11 cellular contexts compared by ENCODE assay signal in the genomic region with DNA sequence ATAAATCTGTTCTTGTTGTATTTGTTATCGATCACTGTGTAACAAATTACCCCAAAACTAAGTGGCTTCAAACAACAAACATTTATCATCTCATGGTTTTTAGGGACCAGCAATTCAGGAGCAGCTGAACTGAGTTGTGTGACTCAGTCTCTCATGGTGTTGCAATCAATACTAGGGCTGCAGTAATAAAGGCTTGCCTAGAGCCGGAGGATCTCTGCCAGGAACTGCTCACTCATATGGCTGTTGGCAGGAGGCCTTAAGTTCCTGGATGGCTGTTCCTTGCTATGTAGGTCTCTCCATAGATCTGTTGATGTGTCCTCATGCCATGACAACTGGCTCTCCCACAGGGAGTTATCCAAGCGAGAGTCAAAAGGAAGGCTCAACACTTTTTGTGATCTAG. TPM values are rescaled to one million over a fixed set of nuclear protein-coding genes. Genes with fewer than 3 reads are reported as not detected.
DNase-seq lines count a peak whose midpoint lies in the region; ATAC-seq and TF ChIP-seq lines count a peak whose summit lies in the region.
"Had no signal": no experiment of that assay in that cellular context is flagged by ENCODE, and none has a peak within 500 bp of the region (broad histone marks: within the 10 kb centered on the region; RNA-seq: fewer than 3 reads in every experiment).

No MANE protein-coding gene starts in this region.

- H3K79me2 ChIP-seq in SK-N-SH (ENCODE audit: insufficient read depth) = peaks cover 12% of the 10 kb centered on the region

- no peak overlapping the region for H2AFZ ChIP-seq in SK-N-SH (ENCODE audit: low read depth)

- H4K20me1 ChIP-seq in SK-N-SH (ENCODE audit: insufficient read depth) = peaks cover 6% of the 10 kb centered on the region

- TF ChIP-seq RAD21 in SK-N-SH (IDR thresholded peaks at IDR 0.05; ENCODE audit: low read length) = no peak

- H3K27me3 ChIP-seq in SK-N-SH (ENCODE audit: insufficient read depth) (no peaks in the 10 kb centered on the region), transverse colon (no peaks in the 10 kb centered on the region), WERI-Rb-1 (ENCODE audit: insufficient read depth, low read depth, severe bottlenecking) (no peaks in the 10 kb centered on the region)

- H3K9me3 ChIP-seq in SK-N-SH (no peaks in the 10 kb centered on the region), transverse colon (no peaks in the 10 kb centered on the region), WERI-Rb-1 (ENCODE audit: severe bottlenecking) (no peaks in the 10 kb centered on the region)

- peaks cover 7% of the 10 kb centered on the region for H3F3A ChIP-seq in SK-N-SH (replicated peaks; ENCODE audit: insufficient read depth)

- DNase-seq in SK-N-SH (no peak), SK-MEL-5 (ENCODE audit: low read depth, low spot score) (peak; percentile 4), fibroblast of peridontal ligament (ENCODE audit: extremely low read depth) (peak; percentile 99), transverse colon (peak; percentile 54), WERI-Rb-1 (no peak)
- DNase-seq in activated CD8-positive, alpha-beta memory T cell treated with anti-CD3 and anti-CD28 coated beads, Interleukin-2, amount 50 U/mL, for 4 hours = no peak
- DNase-seq: effector CD4-positive, alpha-beta T cell; mesendoderm had no signal

- no peak overlapping the region for H3K4me3 ChIP-seq in SK-N-SH (ENCODE audit: low read depth in 2 of 2, low read length in 1 of 2)
- no peak overlapping the region for H3K4me3 ChIP-seq in transverse colon
- H3K4me3 ChIP-seq in WERI-Rb-1 (ENCODE audit: low read depth, low read length) = no peak overlapping the region

- H3K4me1 ChIP-seq in SK-N-SH (ENCODE audit: control insufficient read depth in 1 of 2, insufficient read depth in 2 of 2, low read depth in 1 of 2, low read length in 1 of 2) = peaks cover 5 to 11% of the 10 kb centered on the region in 2 experiments; a peak in 3 of 4 replicates
- peaks cover 7 to 39% (median 17%) of the 10 kb centered on the region in 4 donors for H3K4me1 ChIP-seq in transverse colon

- POLR2A ChIA-PET in SK-N-SH (lab: Yijun Ruan, JAX) = no interaction called here

- H3K9me2 ChIP-seq in SK-N-SH = no peaks in the 10 kb centered on the region

- H3K9ac ChIP-seq in SK-N-SH = no peak overlapping the region
- H3K9ac ChIP-seq: KMS-11 had no signal

- no peak for TF ChIP-seq CTCF in SK-N-SH (IDR thresholded peaks at IDR 0.05)
- TF ChIP-seq CTCF in transverse colon (IDR thresholded peaks at IDR 0.05) = no peak
- TF ChIP-seq CTCF in WERI-Rb-1 (IDR thresholded peaks at IDR 0.05; ENCODE audit: low read depth, low read length) = no peak

- no peak for TF ChIP-seq POLR2A in transverse colon (IDR thresholded peaks at IDR 0.05)

- in situ Hi-C loops in SK-MEL-5 (cut with HindIII; ENCODE audit: low pct_unique_long_range_greater_than_20kb, low sequenced_read_pairs) = no loop called here
- in situ Hi-C loops in transverse colon (cut with MboI; ENCODE audit: low pct_ligation_motif_present in 1 of 4, low pct_unique_long_range_greater_than_20kb in 1 of 4, low sequenced_read_pairs in 3 of 4) = no loop called here

- no peak overlapping the region for H3K27ac ChIP-seq in SK-N-SH (ENCODE audit: low read depth in 2 of 2, low read length in 1 of 2)
- H3K27ac ChIP-seq in transverse colon = no peak overlapping the region
- H3K27ac ChIP-seq in WERI-Rb-1 = no peak overlapping the region
- H3K27ac ChIP-seq: KMS-11 had no signal

- ATAC-seq in SK-N-SH treated with all-trans-retinoic acid at 6 μM for 48 hours (no peak), GM18498 (IDR thresholded peaks at IDR 0.05; ENCODE audit: unreplicated experiment) (no peak)

- TF ChIP-seq EP300 in SK-N-SH (IDR thresholded peaks at IDR 0.05; ENCODE audit: borderline replicate concordance in 1 of 2, low read depth in 1 of 2, low read length in 1 of 2) (no peak), transverse colon (IDR thresholded peaks at IDR 0.05; ENCODE audit: low read depth) (no peak)

- intact Hi-C loops in transverse colon (cut with DNase I; ENCODE audit: low total_unique reads) = no loop called here

- H3K36me3 ChIP-seq in SK-N-SH (replicated peaks in 1 of 2; ENCODE audit: control insufficient read depth in 1 of 2, insufficient read depth in 2 of 2, low read length in 1 of 2) (peaks cover 0 to 4% of the 10 kb centered on the region in 2 experiments), transverse colon (no peaks in the 10 kb centered on the region), WERI-Rb-1 (peaks cover 9% of the 10 kb centered on the region)

- CTCF ChIA-PET in SK-N-SH (lab: Yijun Ruan, JAX) = no interaction called here

- no peak overlapping the region for H3K4me2 ChIP-seq in SK-N-SH
- H3K4me2 ChIP-seq: KMS-11 had no signal

- 69% methylated on average over 3 of the region's 3 CpGs for WGBS in SK-N-SH (ENCODE audit: low lambda C conversion rate)
- 73% methylated on average over 3 of the region's 3 CpGs; no CpG with 5 or more reads in 1 of the 2 donors for WGBS in transverse colon (ENCODE audit: low coverage in 1 of 2), 2 donors

TF ChIP-seq in SK-N-SH, 30 proteins besides CTCF, POLR2A, EP300 and RAD21:
- TF ChIP-seq YY1 (IDR thresholded peaks at IDR 0.05; ENCODE audit: low read depth) (no peak), NFIC (IDR thresholded peaks at IDR 0.05; ENCODE audit: borderline replicate concordance) (0 out of 2 replicates have a peak, but pooled peaks have one; percentile 15)

TF ChIP-seq in SK-N-SH treated with all-trans-retinoic acid at 6 μM for 48 hours, 23 proteins besides CTCF, POLR2A, EP300 and RAD21 (continues in another document):
- TF ChIP-seq ARNTL (CRISPR knock-in tag; IDR thresholded peaks at IDR 0.05; ENCODE audit: borderline replicate concordance, low read depth) = no peak
- no peak for TF ChIP-seq ESRRG (CRISPR knock-in tag; IDR thresholded peaks at IDR 0.05)
- no peak for TF ChIP-seq ZNF8 (CRISPR knock-in tag; IDR thresholded peaks at IDR 0.05)
- TF ChIP-seq, protein P1, sequence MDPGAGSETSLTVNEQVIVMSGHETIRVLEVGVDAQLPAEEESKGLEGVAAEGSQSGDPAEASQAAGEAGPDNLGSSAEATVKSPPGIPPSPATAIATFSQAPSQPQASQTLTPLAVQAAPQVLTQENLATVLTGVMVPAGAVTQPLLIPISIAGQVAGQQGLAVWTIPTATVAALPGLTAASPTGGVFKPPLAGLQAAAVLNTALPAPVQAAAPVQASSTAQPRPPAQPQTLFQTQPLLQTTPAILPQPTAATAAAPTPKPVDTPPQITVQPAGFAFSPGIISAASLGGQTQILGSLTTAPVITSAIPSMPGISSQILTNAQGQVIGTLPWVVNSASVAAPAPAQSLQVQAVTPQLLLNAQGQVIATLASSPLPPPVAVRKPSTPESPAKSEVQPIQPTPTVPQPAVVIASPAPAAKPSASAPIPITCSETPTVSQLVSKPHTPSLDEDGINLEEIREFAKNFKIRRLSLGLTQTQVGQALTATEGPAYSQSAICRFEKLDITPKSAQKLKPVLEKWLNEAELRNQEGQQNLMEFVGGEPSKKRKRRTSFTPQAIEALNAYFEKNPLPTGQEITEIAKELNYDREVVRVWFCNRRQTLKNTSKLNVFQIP (CRISPR knock-in tag; IDR thresholded peaks at IDR 0.05; ENCODE audit: borderline replicate concordance, low read depth) = no peak
- no peak for TF ChIP-seq SNAI2 (CRISPR knock-in tag; IDR thresholded peaks at IDR 0.05)
- TF ChIP-seq GLIS3 (CRISPR knock-in tag; IDR thresholded peaks at IDR 0.05) = no peak
- TF ChIP-seq BACH2 (CRISPR knock-in tag; IDR thresholded peaks at IDR 0.05; ENCODE audit: borderline replicate concordance) = no peak
- no peak for TF ChIP-seq OSR1 (CRISPR knock-in tag; IDR thresholded peaks at IDR 0.05)

RNA-seq across cellular contexts. Expression of a gene that starts 3.8 kb away (rescaled TPM):
- 37.9 and 59.6 TPM in 2 replicates for polyA plus RNA-seq in SK-N-SH (2012; rRNA removed)
- 55.2 and 73.4 TPM in 2 replicates for polyA plus RNA-seq in SK-N-SH (2012; cell fraction: cytosol; rRNA removed)
- polyA plus RNA-seq in SK-N-SH (2012; cell fraction: nucleus; rRNA removed) = 32.1 and 82.3 TPM in 2 replicates
- 120 and 132 TPM in 2 replicates for total RNA-seq in SK-MEL-5 (2014; rRNA removed; shearing (Covaris generic))
- 66.2 and 69.1 TPM in 2 replicates for polyA plus RNA-seq in SK-MEL-5 (2015; cell fraction: cytosol; rRNA removed)
- 147 and 173 TPM in 2 replicates for polyA plus RNA-seq in SK-MEL-5 (2015; cell fraction: nucleus; rRNA removed)
- 10 to 100 TPM in 3 of 4 donors, 1 to 10 TPM in 1; 6.8 to 87.8 (median 47.8) TPM for total RNA-seq in transverse colon

RNA-seq across cellular contexts. Expression of a gene that starts 7.9 kb away (rescaled TPM):
- 19.3 and 24.4 TPM in 2 replicates for polyA plus RNA-seq in SK-N-SH (2012; rRNA removed)
- polyA plus RNA-seq in SK-N-SH (2012; cell fraction: cytosol; rRNA removed) = 29.1 and 30.8 TPM in 2 replicates
- polyA plus RNA-seq in SK-N-SH (2012; cell fraction: nucleus; rRNA removed) = 15.4 and 17.7 TPM in 2 replicates
- total RNA-seq in SK-MEL-5 (2014; rRNA removed; shearing (Covaris generic)) = 179 and 183 TPM in 2 replicates
- 124 and 166 TPM in 2 replicates for polyA plus RNA-seq in SK-MEL-5 (2015; cell fraction: cytosol; rRNA removed)
- 46.1 and 48.7 TPM in 2 replicates for polyA plus RNA-seq in SK-MEL-5 (2015; cell fraction: nucleus; rRNA removed)
- 10 to 100 TPM; 21.9 to 46.0 (median 35.6) TPM for total RNA-seq in transverse colon

RNA-seq across cellular contexts. Expression of a gene that starts 26.7 kb away (rescaled TPM):
- 3.5 and 5.3 TPM in 2 replicates for polyA plus RNA-seq in SK-N-SH (2012; rRNA removed)
- polyA plus RNA-seq in SK-N-SH (2012; cell fraction: cytosol; rRNA removed) = 7.4 and 10.2 TPM in 2 replicates
- polyA plus RNA-seq in SK-N-SH (2012; cell fraction: nucleus; rRNA removed) = 2.0 and 3.1 TPM in 2 replicates
- total RNA-seq in SK-MEL-5 (2014; rRNA removed; shearing (Covaris generic)) = 8.3 and 9.2 TPM in 2 replicates
- polyA plus RNA-seq in SK-MEL-5 (2015; cell fraction: cytosol; rRNA removed) = 9.5 and 12.1 TPM in 2 replicates
- polyA plus RNA-seq in SK-MEL-5 (2015; cell fraction: nucleus; rRNA removed) = 6.0 and 6.6 TPM in 2 replicates
- total RNA-seq in transverse colon = 10 to 100 TPM in 2 of 4 donors, 1 to 10 TPM in 2; 6.0 to 14.4 (median 9.1) TPM

Comparison
In these comparisons a context has a peak if more than half of its experiments do, and no peak if none do; other contexts are left out.
1. DNase-seq: peak in SK-MEL-5 (single experiment), fibroblast of peridontal ligament (single experiment) and transverse colon (single experiment); none in SK-N-SH (single experiment), WERI-Rb-1 (single experiment) and activated CD8-positive, alpha-beta memory T cell treated with anti-CD3 and anti-CD28 coated beads, Interleukin-2, amount 50 U/mL, for 4 hours (single experiment).